ENCODE assay signal across 7 cellular contexts in genomic region chr6:14212020-14212419, GRCh38.
DNase-seq lines count a peak whose midpoint lies in the region; ATAC-seq and TF ChIP-seq lines count a peak whose summit lies in the region.

No MANE protein-coding gene starts in this region.

- H3K27me3 Mint-ChIP-seq in WTC11 (ENCODE audit: low read depth): peaks cover 38% of the 10 kb centered on the region

- H3K36me3 Mint-ChIP-seq in WTC11: peaks cover 18% of the 10 kb centered on the region

- DNase-seq in WTC11 (ENCODE audit: low spot score) (no peak), iPS DF 4.7 (ENCODE audit: extremely low read depth, low spot score) (peak; percentile 19), gastrocnemius medialis (no peak), HuH-7 (ENCODE audit: low spot score) (no peak), SKM-1 (lab: John Stamatoyannopoulos, UW; ENCODE audit: unreplicated experiment) (no peak)

- H3K36me3 ChIP-seq in HEK293 (ENCODE audit: control insufficient read depth in 2 of 2, insufficient read depth in 1 of 2, low read length in 2 of 2) (no peaks in the 10 kb centered on the region), gastrocnemius medialis (no peaks in the 10 kb centered on the region)

- H3K4me3 Mint-ChIP-seq in WTC11: peak overlapping the region; percentile 62

- H3K4me3 ChIP-seq in HEK293 (ENCODE audit: low read depth, low read length) (no peak overlapping the region), gastrocnemius medialis (peak overlapping the region in 3 of 4 donors; percentile 58 to 90 (median 79))

- peak overlapping the region; percentile 87 for H3K27ac ChIP-seq in HEK293 (ENCODE audit: extremely low read depth, low read depth, low read length)
- peak overlapping the region in 3 of 4 donors; percentile 77 to 83 (median 81) for H3K27ac ChIP-seq in gastrocnemius medialis

- CTCF ChIA-PET in HEK293 (lab: Yijun Ruan, JAX): interaction anchor here (0.6 to 1.6 kb wide), 13 partner anchors 16 to 1408 kb away, joined by 3 to 8 read pairs (median 4); no protein-coding TSS in a partner anchor
- CTCF ChIA-PET in WTC11 (lab: Charles Lee): interaction anchor here (0.6 to 3.0 kb wide), 18 partner anchors 12 to 1409 kb away, joined by 3 to 17 read pairs (median 4); partner anchors contain the start of gene JARID2

- no peaks in the 10 kb centered on the region for H3K9me3 ChIP-seq in HEK293 (ENCODE audit: control insufficient read depth, insufficient read depth, low read depth, low read length)
- H3K9me3 ChIP-seq in gastrocnemius medialis: no peaks in the 10 kb centered on the region

- H3K4me1 Mint-ChIP-seq in WTC11: peaks cover 28% of the 10 kb centered on the region

- intact Hi-C loops in gastrocnemius medialis (cut with DNase I; ENCODE audit: low total_unique reads): loop anchor here (5.0 to 10.0 kb wide), 4 partner anchors 185 to 1280 kb away; no protein-coding TSS in a partner anchor

- in situ Hi-C loops in gastrocnemius medialis (cut with MboI; ENCODE audit: low sequenced_read_pairs in 4 of 4): loop anchor here (25.0 kb wide), 6 partner anchors 1025 to 1425 kb away; partner anchors contain the start of gene JARID2 (in 3 of the 4)

- no peaks in the 10 kb centered on the region for H3K27me3 ChIP-seq in gastrocnemius medialis

- POLR2A ChIA-PET in HEK293 (lab: Yijun Ruan, JAX): interaction anchor here (0.9 kb wide), 1 partner anchor 577 kb away, joined by 3 read pairs; no protein-coding TSS in a partner anchor
- POLR2A ChIA-PET in WTC11 (lab: Charles Lee): no interaction called here

- H3K4me1 ChIP-seq in HEK293 (ENCODE audit: control insufficient read depth, insufficient read depth, low read length) (peaks cover 7% of the 10 kb centered on the region; the same call in 1 of the 2 replicates), gastrocnemius medialis (peaks cover 12% of the 10 kb centered on the region in 2 donors)

- ATAC-seq in WTC11 (peak; percentile 9), gastrocnemius medialis (no peak), GM19452 (IDR thresholded peaks at IDR 0.05; ENCODE audit: unreplicated experiment) (no peak)

- H3K9me3 Mint-ChIP-seq in WTC11: peaks cover 20% of the 10 kb centered on the region

- H3K27ac Mint-ChIP-seq in WTC11: peak overlapping the region; percentile 81

- TF ChIP-seq CTCF in HEK293 (tag by site-specific recombination; IDR thresholded peaks at IDR 0.05) (no peak), WTC11 (IDR thresholded peaks at IDR 0.05) (no peak), gastrocnemius medialis (IDR thresholded peaks at IDR 0.05 in 4 of 5, conservative IDR thresholded peaks at IDR 0.05 in 1 of 5) (no peak)

- no peak for TF ChIP-seq POLR2A in gastrocnemius medialis (IDR thresholded peaks at IDR 0.05)

TF ChIP-seq in HEK293, 187 proteins besides CTCF, POLR2A, EP300 and RAD21:
- no peak for TF ChIP-seq ZEB2 (tag by site-specific recombination; IDR thresholded peaks at IDR 0.05)
- no peak for TF ChIP-seq ZNF530 (tag by site-specific recombination; IDR thresholded peaks at IDR 0.05; ENCODE audit: low read depth)
- no peak for TF ChIP-seq ZNF302 (tag by site-specific recombination; IDR thresholded peaks at IDR 0.05; ENCODE audit: low read depth)
- TF ChIP-seq KLF16 (tag by site-specific recombination; IDR thresholded peaks at IDR 0.05): no peak
- no peak for TF ChIP-seq SP7 (tag by site-specific recombination; IDR thresholded peaks at IDR 0.05)
- no peak for TF ChIP-seq ZNF558 (tag by site-specific recombination; IDR thresholded peaks at IDR 0.05)
- TF ChIP-seq ZNF248 (tag by site-specific recombination; IDR thresholded peaks at IDR 0.05): no peak
- no peak for TF ChIP-seq ZNF518A (tag by site-specific recombination; conservative IDR thresholded peaks at IDR 0.05; ENCODE audit: low read depth)

TF ChIP-seq in WTC11, 78 proteins besides CTCF, POLR2A, EP300 and RAD21:
- TF ChIP-seq, protein P1, sequence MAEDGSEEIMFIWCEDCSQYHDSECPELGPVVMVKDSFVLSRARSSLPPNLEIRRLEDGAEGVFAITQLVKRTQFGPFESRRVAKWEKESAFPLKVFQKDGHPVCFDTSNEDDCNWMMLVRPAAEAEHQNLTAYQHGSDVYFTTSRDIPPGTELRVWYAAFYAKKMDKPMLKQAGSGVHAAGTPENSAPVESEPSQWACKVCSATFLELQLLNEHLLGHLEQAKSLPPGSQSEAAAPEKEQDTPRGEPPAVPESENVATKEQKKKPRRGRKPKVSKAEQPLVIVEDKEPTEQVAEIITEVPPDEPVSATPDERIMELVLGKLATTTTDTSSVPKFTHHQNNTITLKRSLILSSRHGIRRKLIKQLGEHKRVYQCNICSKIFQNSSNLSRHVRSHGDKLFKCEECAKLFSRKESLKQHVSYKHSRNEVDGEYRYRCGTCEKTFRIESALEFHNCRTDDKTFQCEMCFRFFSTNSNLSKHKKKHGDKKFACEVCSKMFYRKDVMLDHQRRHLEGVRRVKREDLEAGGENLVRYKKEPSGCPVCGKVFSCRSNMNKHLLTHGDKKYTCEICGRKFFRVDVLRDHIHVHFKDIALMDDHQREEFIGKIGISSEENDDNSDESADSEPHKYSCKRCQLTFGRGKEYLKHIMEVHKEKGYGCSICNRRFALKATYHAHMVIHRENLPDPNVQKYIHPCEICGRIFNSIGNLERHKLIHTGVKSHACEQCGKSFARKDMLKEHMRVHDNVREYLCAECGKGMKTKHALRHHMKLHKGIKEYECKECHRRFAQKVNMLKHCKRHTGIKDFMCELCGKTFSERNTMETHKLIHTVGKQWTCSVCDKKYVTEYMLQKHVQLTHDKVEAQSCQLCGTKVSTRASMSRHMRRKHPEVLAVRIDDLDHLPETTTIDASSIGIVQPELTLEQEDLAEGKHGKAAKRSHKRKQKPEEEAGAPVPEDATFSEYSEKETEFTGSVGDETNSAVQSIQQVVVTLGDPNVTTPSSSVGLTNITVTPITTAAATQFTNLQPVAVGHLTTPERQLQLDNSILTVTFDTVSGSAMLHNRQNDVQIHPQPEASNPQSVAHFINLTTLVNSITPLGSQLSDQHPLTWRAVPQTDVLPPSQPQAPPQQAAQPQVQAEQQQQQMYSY (CRISPR knock-in tag; IDR thresholded peaks at IDR 0.05): 0 out of 2 replicates have a peak, but pooled peaks have one; percentile 10
- TF ChIP-seq ZNF232 (CRISPR knock-in tag; IDR thresholded peaks at IDR 0.05) (0 out of 2 replicates have a peak, but pooled peaks have one; percentile 38), NR2C2 (CRISPR knock-in tag; IDR thresholded peaks at IDR 0.05) (0 out of 2 replicates have a peak, but pooled peaks have one; percentile 24), NR1H2 (CRISPR knock-in tag; IDR thresholded peaks at IDR 0.05) (no peak), MYBL2 (CRISPR knock-in tag; IDR thresholded peaks at IDR 0.05) (0 out of 2 replicates have a peak, but pooled peaks have one; percentile 8), ZNF423 (CRISPR knock-in tag; IDR thresholded peaks at IDR 0.05) (no peak), ZBTB43 (CRISPR knock-in tag; IDR thresholded peaks at IDR 0.05) (no peak), ZNF263 (CRISPR knock-in tag; IDR thresholded peaks at IDR 0.05; ENCODE audit: low read depth) (no peak), ZNF671 (CRISPR knock-in tag; IDR thresholded peaks at IDR 0.05) (no peak), CBFB (CRISPR knock-in tag; IDR thresholded peaks at IDR 0.05; ENCODE audit: low read depth) (no peak), OVOL2 (CRISPR knock-in tag; IDR thresholded peaks at IDR 0.05; ENCODE audit: borderline replicate concordance) (no peak), ZNF138 (CRISPR knock-in tag; conservative IDR thresholded peaks at IDR 0.05) (no peak), SMAD4 (CRISPR knock-in tag; IDR thresholded peaks at IDR 0.05) (no peak), SMAD3 (CRISPR knock-in tag; IDR thresholded peaks at IDR 0.05; ENCODE audit: borderline replicate concordance) (no peak)
- TF ChIP-seq, protein P2, sequence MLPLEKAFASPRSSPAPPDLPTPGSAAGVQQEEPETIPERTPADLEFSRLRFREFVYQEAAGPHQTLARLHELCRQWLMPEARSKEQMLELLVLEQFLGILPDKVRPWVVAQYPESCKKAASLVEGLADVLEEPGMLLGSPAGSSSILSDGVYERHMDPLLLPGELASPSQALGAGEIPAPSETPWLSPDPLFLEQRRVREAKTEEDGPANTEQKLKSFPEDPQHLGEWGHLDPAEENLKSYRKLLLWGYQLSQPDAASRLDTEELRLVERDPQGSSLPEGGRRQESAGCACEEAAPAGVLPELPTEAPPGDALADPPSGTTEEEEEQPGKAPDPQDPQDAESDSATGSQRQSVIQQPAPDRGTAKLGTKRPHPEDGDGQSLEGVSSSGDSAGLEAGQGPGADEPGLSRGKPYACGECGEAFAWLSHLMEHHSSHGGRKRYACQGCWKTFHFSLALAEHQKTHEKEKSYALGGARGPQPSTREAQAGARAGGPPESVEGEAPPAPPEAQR (CRISPR knock-in tag; IDR thresholded peaks at IDR 0.05): no peak
- TF ChIP-seq, protein P3, sequence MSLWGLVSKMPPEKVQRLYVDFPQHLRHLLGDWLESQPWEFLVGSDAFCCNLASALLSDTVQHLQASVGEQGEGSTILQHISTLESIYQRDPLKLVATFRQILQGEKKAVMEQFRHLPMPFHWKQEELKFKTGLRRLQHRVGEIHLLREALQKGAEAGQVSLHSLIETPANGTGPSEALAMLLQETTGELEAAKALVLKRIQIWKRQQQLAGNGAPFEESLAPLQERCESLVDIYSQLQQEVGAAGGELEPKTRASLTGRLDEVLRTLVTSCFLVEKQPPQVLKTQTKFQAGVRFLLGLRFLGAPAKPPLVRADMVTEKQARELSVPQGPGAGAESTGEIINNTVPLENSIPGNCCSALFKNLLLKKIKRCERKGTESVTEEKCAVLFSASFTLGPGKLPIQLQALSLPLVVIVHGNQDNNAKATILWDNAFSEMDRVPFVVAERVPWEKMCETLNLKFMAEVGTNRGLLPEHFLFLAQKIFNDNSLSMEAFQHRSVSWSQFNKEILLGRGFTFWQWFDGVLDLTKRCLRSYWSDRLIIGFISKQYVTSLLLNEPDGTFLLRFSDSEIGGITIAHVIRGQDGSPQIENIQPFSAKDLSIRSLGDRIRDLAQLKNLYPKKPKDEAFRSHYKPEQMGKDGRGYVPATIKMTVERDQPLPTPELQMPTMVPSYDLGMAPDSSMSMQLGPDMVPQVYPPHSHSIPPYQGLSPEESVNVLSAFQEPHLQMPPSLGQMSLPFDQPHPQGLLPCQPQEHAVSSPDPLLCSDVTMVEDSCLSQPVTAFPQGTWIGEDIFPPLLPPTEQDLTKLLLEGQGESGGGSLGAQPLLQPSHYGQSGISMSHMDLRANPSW (CRISPR knock-in tag; conservative IDR thresholded peaks at IDR 0.05; ENCODE audit: low read depth): no peak
